Comparison of ENCODE assay signal across 8 cellular contexts in genomic region chr14:30521899-30522736, GRCh38. TPM values are rescaled to one million over a fixed set of nuclear protein-coding genes. Genes with fewer than 3 reads are reported as not detected.
A peak's percentile ranks its signal among the peaks of the same experiment; 100 is the strongest.
DNase-seq lines count a peak whose midpoint lies in the region; ATAC-seq, FAIRE-seq and TF ChIP-seq lines count a peak whose summit lies in the region.

No MANE protein-coding gene starts in this region.

- H3K9me3 ChIP-seq in Panc1 (ENCODE audit: control insufficient read depth, insufficient read depth, low read depth, low read length), result no peaks in the 10 kb centered on the region
- peaks cover 0 to 2% of the 10 kb centered on the region in 2 donors for H3K9me3 ChIP-seq in neuronal stem cell (replicated peaks in 1 of 2; ENCODE audit: control insufficient read depth in 2 of 2, insufficient read depth in 1 of 2, low read depth in 1 of 2, low read length in 2 of 2)

- H3K4me1 ChIP-seq in Panc1 (ENCODE audit: control insufficient read depth, insufficient read depth, low read length) (no peaks in the 10 kb centered on the region), neuronal stem cell (ENCODE audit: control insufficient read depth in 2 of 2, insufficient read depth in 1 of 2, low read depth in 1 of 2, low read length in 2 of 2) (peaks cover 0 to 2% of the 10 kb centered on the region in 2 donors)

- no peak overlapping the region for H4K91ac ChIP-seq in neuronal stem cell (ENCODE audit: low read depth, low read length, poor library complexity)

- H2BK15ac ChIP-seq in neuronal stem cell (ENCODE audit: low read length), result no peak overlapping the region

- no peak overlapping the region for H3K27ac ChIP-seq in Panc1 (ENCODE audit: low read length)
- no peak overlapping the region for H3K27ac ChIP-seq in neuronal stem cell (replicated peaks; ENCODE audit: low read length)

- BruUV-seq in Panc1 (replicated peaks; lab: Mats Ljungman, UMichigan), result no TSS peak

- no peak overlapping the region for H3K14ac ChIP-seq in neuronal stem cell (ENCODE audit: low read length)

- no peak overlapping the region for H4K8ac ChIP-seq in neuronal stem cell (ENCODE audit: low read depth, low read length)

- no peak overlapping the region for H2AK5ac ChIP-seq in neuronal stem cell (ENCODE audit: low read depth, low read length)

- H2BK5ac ChIP-seq in neuronal stem cell (ENCODE audit: low read length), result no peak overlapping the region

- H3K4me2 ChIP-seq in neuronal stem cell (ENCODE audit: insufficient read depth, low read length, poor library complexity, severe bottlenecking), result no peak overlapping the region

- H3K27me3 ChIP-seq in Panc1 (ENCODE audit: control insufficient read depth, insufficient read depth, low read length) (no peaks in the 10 kb centered on the region), neuronal stem cell (ENCODE audit: control insufficient read depth in 3 of 3, insufficient read depth in 3 of 3, low read depth in 1 of 3, low read length in 3 of 3) (peaks cover 0 to 6% (median 0%) of the 10 kb centered on the region in 3 experiments)

- H3K36me3 ChIP-seq in Panc1 (ENCODE audit: control insufficient read depth, insufficient read depth, low read length) (no peaks in the 10 kb centered on the region), neuronal stem cell (replicated peaks in 1 of 2; ENCODE audit: control insufficient read depth in 2 of 2, insufficient read depth in 2 of 2, low read length in 2 of 2) (no peaks in the 10 kb centered on the region)

- H3K23ac ChIP-seq in neuronal stem cell (ENCODE audit: low read depth, low read length, poor library complexity), result no peak overlapping the region

- H3K18ac ChIP-seq in neuronal stem cell (ENCODE audit: low read length), result no peak overlapping the region

- H2BK12ac ChIP-seq in neuronal stem cell (ENCODE audit: low read length), result no peak overlapping the region

- TF ChIP-seq CTCF in D721Med (IDR thresholded peaks at IDR 0.05; ENCODE audit: insufficient read depth, missing control alignments) (peak; percentile 63), Panc1 (IDR thresholded peaks at IDR 0.05) (peak; percentile 67; the same call in 1 of the 2 replicates)

- H2BK120ac ChIP-seq in neuronal stem cell (ENCODE audit: low read depth, low read length), result no peak overlapping the region

- no peak overlapping the region for H3K4me3 ChIP-seq in Jurkat, Clone E6-1 (ENCODE audit: low read length)
- H3K4me3 ChIP-seq in Panc1 (ENCODE audit: low read depth in 2 of 2, low read length in 2 of 2) (no peak overlapping the region), neuronal stem cell (ENCODE audit: low read length in 2 of 2) (no peak overlapping the region)

- no peak overlapping the region for H3K9ac ChIP-seq in neuronal stem cell (ENCODE audit: low read depth, low read length, poor library complexity)

- no CpG with 5 or more reads among the region's 9 CpGs for WGBS in neuronal stem cell (ENCODE audit: extremely low coverage in 2 of 2, insufficient read length in 2 of 2, insufficient replicate concordance in 1 of 2), 2 donors

- no peak for ATAC-seq in Panc1
- no peak for ATAC-seq in HG02981 (IDR thresholded peaks at IDR 0.05; ENCODE audit: unreplicated experiment)

- H3K79me1 ChIP-seq in neuronal stem cell (ENCODE audit: low read depth, low read length), result no peaks in the 10 kb centered on the region

- FAIRE-seq in D721Med (lab: Jason Lieb, UNC) (no peak), endometrium (lab: Jason Lieb, UNC) (peak; percentile 86)

- no peak for DNase-seq in D721Med (ENCODE audit: insufficient read length, low spot score)
- peak; percentile 7 for DNase-seq in GM19240 (ENCODE audit: insufficient read length, low spot score)
- DNase-seq in Jurkat, Clone E6-1 (ENCODE audit: low read depth, low spot score), result peak; percentile 54
- DNase-seq in Panc1 (ENCODE audit: low read depth, low spot score), result peak; percentile 18
- DNase-seq in neuronal stem cell (ENCODE audit: low spot score), result peak; percentile 20
- DNase-seq in activated T-cell treated with anti-CD3 and anti-CD28 coated beads, Interleukin-2, amount 50 U/mL, for 48 hours, result no peak

- CTCF ChIA-PET in Panc1 (lab: Charles Lee), result interaction anchor here (0.6 kb wide), 1 partner anchor 147 kb away, joined by 4 read pairs; no protein-coding TSS in a partner anchor

- H3K4ac ChIP-seq in neuronal stem cell (ENCODE audit: low read length), result no peak overlapping the region

- POLR2A ChIA-PET in Panc1 (lab: Charles Lee), result no interaction called here

- no peak overlapping the region for H2AFZ ChIP-seq in neuronal stem cell (ENCODE audit: low read length)

- intact Hi-C loops in Panc1 (cut with micrococcal nuclease; ENCODE audit: unreplicated experiment), result loop anchor here (10.0 kb wide), 1 partner anchor 147 kb away; no protein-coding TSS in a partner anchor

- in situ Hi-C loops in Panc1 (cut with HindIII; ENCODE audit: low pct_unique_long_range_greater_than_20kb, low sequenced_read_pairs), result no loop called here

RNA-seq across cellular contexts. Expression of gene G2E3, which starts 36.8 kb away (rescaled TPM):
- 24.5 TPM for polyA plus RNA-seq in Jurkat, Clone E6-1 (2012; ENCODE audit: insufficient read depth, insufficient read length)
- total RNA-seq in Panc1 (2021; ENCODE audit: unreplicated experiment), result 27.5 TPM
- polyA plus RNA-seq in Panc1 (2012; ENCODE audit: insufficient read length), result 8.8 TPM
- 87.2 TPM for polyA plus RNA-seq in neuronal stem cell (2013, experiment 1 of 2)
- polyA plus RNA-seq in neuronal stem cell (2013, experiment 2 of 2), result 94.0 TPM

Comparison
In these comparisons a context has a peak if more than half of its experiments do, and no peak if none do; other contexts are left out.
1. DNase-seq: peak in GM19240 (single experiment), Jurkat, Clone E6-1 (single experiment), Panc1 (single experiment) and neuronal stem cell (single experiment); none in D721Med (single experiment) and activated T-cell treated with anti-CD3 and anti-CD28 coated beads, Interleukin-2, amount 50 U/mL, for 48 hours (0 of 2).